Comparison of ENCODE assay signal across 1 cellular context in the genomic region with DNA sequence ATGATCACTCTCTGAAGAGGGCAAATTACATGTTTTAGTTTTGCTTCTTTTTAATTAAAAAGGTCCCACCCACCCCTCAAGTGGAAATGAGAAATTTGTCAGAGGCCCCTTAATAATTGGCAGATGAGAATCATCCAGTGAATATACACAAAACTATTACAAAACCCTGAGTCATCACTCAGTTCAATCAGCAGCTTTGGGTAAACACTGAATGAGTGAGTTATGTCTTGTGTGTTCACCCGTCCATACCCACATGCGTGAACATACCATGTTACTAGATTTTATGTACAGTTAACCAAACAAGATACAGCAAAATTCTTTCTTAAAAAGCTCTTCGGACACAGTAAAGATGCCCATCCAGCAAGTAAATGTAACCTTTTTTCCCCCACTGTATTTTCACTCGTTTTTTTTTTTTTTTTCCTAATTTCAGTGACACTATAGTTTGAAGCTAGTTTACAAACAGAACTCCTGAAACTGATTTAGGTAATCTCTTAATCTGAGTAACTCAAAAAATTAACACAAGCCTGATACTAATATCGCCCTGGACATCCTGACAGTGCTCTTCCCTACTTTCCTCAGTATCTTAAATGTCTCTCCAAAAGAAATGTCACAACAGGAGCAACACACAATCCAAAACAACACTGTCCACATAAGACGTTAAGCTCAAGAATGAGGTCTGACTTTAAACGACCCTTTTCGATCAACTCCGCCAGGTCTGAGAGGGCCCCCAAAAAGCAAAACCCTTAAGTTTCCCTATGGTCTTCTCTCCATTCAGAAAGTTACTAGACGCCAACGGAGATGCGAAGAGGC.
TF ChIP-seq lines count a peak whose summit lies in the region.

No MANE protein-coding gene starts in this region.

TF ChIP-seq in HEK293, 187 proteins besides CTCF, POLR2A, EP300 and RAD21 (continued from another document and continues in another):
- no peak; the same call in 1 of the 2 replicates for TF ChIP-seq TRIM28 (IDR thresholded peaks at IDR 0.05; ENCODE audit: borderline replicate concordance, low read length)
- TF ChIP-seq GLIS2 (tag by site-specific recombination; IDR thresholded peaks at IDR 0.05), result no peak
- TF ChIP-seq ZNF600 (tag by site-specific recombination; IDR thresholded peaks at IDR 0.05), result peak; percentile 52; the same call in 1 of the 2 replicates
- TF ChIP-seq, protein P1, sequence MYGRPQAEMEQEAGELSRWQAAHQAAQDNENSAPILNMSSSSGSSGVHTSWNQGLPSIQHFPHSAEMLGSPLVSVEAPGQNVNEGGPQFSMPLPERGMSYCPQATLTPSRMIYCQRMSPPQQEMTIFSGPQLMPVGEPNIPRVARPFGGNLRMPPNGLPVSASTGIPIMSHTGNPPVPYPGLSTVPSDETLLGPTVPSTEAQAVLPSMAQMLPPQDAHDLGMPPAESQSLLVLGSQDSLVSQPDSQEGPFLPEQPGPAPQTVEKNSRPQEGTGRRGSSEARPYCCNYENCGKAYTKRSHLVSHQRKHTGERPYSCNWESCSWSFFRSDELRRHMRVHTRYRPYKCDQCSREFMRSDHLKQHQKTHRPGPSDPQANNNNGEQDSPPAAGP (tag by site-specific recombination; IDR thresholded peaks at IDR 0.05), result no peak
- TF ChIP-seq ZNF266 (tag by site-specific recombination; IDR thresholded peaks at IDR 0.05; ENCODE audit: low read depth), result no peak
- TF ChIP-seq, protein P2, sequence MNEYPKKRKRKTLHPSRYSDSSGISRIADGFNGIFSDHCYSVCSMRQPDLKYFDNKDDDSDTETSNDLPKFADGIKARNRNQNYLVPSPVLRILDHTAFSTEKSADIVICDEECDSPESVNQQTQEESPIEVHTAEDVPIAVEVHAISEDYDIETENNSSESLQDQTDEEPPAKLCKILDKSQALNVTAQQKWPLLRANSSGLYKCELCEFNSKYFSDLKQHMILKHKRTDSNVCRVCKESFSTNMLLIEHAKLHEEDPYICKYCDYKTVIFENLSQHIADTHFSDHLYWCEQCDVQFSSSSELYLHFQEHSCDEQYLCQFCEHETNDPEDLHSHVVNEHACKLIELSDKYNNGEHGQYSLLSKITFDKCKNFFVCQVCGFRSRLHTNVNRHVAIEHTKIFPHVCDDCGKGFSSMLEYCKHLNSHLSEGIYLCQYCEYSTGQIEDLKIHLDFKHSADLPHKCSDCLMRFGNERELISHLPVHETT (tag by site-specific recombination; IDR thresholded peaks at IDR 0.05), result no peak
- TF ChIP-seq ZNF843 (tag by site-specific recombination; IDR thresholded peaks at IDR 0.05), result 0 out of 2 replicates have a peak, but pooled peaks have one; percentile 13
- TF ChIP-seq ZNF394 (tag by site-specific recombination; IDR thresholded peaks at IDR 0.05; ENCODE audit: borderline replicate concordance), result 0 out of 2 replicates have a peak, but pooled peaks have one; percentile 41
- no peak; the same call in 1 of the 2 replicates for TF ChIP-seq SP2 (tag by site-specific recombination; IDR thresholded peaks at IDR 0.05)
- TF ChIP-seq, protein P3, sequence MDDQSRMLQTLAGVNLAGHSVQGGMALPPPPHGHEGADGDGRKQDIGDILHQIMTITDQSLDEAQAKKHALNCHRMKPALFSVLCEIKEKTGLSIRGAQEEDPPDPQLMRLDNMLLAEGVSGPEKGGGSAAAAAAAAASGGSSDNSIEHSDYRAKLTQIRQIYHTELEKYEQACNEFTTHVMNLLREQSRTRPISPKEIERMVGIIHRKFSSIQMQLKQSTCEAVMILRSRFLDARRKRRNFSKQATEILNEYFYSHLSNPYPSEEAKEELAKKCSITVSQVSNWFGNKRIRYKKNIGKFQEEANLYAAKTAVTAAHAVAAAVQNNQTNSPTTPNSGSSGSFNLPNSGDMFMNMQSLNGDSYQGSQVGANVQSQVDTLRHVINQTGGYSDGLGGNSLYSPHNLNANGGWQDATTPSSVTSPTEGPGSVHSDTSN (CRISPR knock-in tag; IDR thresholded peaks at IDR 0.05), result no peak
- TF ChIP-seq, protein P4, sequence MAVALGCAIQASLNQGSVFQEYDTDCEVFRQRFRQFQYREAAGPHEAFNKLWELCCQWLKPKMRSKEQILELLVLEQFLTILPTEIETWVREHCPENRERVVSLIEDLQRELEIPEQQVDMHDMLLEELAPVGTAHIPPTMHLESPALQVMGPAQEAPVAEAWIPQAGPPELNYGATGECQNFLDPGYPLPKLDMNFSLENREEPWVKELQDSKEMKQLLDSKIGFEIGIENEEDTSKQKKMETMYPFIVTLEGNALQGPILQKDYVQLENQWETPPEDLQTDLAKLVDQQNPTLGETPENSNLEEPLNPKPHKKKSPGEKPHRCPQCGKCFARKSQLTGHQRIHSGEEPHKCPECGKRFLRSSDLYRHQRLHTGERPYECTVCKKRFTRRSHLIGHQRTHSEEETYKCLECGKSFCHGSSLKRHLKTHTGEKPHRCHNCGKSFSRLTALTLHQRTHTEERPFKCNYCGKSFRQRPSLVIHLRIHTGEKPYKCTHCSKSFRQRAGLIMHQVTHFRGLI (tag by site-specific recombination; IDR thresholded peaks at IDR 0.05), result no peak
- TF ChIP-seq ZEB2 (tag by site-specific recombination; IDR thresholded peaks at IDR 0.05), result 0 out of 2 replicates have a peak, but pooled peaks have one; percentile 24
- no peak for TF ChIP-seq ZNF777 (tag by site-specific recombination; IDR thresholded peaks at IDR 0.05; ENCODE audit: borderline replicate concordance)
- TF ChIP-seq ZNF155 (tag by site-specific recombination; IDR thresholded peaks at IDR 0.05), result no peak
- TF ChIP-seq ZNF184 (tag by site-specific recombination; IDR thresholded peaks at IDR 0.05), result 0 out of 2 replicates have a peak, but pooled peaks have one; percentile 41
- no peak for TF ChIP-seq SALL2 (tag by site-specific recombination; IDR thresholded peaks at IDR 0.05; ENCODE audit: borderline replicate concordance)
- TF ChIP-seq ZNF223 (tag by site-specific recombination; IDR thresholded peaks at IDR 0.05), result no peak
- TF ChIP-seq, protein P5, sequence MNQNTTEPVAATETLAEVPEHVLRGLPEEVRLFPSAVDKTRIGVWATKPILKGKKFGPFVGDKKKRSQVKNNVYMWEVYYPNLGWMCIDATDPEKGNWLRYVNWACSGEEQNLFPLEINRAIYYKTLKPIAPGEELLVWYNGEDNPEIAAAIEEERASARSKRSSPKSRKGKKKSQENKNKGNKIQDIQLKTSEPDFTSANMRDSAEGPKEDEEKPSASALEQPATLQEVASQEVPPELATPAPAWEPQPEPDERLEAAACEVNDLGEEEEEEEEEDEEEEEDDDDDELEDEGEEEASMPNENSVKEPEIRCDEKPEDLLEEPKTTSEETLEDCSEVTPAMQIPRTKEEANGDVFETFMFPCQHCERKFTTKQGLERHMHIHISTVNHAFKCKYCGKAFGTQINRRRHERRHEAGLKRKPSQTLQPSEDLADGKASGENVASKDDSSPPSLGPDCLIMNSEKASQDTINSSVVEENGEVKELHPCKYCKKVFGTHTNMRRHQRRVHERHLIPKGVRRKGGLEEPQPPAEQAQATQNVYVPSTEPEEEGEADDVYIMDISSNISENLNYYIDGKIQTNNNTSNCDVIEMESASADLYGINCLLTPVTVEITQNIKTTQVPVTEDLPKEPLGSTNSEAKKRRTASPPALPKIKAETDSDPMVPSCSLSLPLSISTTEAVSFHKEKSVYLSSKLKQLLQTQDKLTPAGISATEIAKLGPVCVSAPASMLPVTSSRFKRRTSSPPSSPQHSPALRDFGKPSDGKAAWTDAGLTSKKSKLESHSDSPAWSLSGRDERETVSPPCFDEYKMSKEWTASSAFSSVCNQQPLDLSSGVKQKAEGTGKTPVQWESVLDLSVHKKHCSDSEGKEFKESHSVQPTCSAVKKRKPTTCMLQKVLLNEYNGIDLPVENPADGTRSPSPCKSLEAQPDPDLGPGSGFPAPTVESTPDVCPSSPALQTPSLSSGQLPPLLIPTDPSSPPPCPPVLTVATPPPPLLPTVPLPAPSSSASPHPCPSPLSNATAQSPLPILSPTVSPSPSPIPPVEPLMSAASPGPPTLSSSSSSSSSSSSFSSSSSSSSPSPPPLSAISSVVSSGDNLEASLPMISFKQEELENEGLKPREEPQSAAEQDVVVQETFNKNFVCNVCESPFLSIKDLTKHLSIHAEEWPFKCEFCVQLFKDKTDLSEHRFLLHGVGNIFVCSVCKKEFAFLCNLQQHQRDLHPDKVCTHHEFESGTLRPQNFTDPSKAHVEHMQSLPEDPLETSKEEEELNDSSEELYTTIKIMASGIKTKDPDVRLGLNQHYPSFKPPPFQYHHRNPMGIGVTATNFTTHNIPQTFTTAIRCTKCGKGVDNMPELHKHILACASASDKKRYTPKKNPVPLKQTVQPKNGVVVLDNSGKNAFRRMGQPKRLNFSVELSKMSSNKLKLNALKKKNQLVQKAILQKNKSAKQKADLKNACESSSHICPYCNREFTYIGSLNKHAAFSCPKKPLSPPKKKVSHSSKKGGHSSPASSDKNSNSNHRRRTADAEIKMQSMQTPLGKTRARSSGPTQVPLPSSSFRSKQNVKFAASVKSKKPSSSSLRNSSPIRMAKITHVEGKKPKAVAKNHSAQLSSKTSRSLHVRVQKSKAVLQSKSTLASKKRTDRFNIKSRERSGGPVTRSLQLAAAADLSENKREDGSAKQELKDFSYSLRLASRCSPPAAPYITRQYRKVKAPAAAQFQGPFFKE (tag by site-specific recombination; IDR thresholded peaks at IDR 0.05; ENCODE audit: borderline replicate concordance), result no peak
- TF ChIP-seq, protein P6, sequence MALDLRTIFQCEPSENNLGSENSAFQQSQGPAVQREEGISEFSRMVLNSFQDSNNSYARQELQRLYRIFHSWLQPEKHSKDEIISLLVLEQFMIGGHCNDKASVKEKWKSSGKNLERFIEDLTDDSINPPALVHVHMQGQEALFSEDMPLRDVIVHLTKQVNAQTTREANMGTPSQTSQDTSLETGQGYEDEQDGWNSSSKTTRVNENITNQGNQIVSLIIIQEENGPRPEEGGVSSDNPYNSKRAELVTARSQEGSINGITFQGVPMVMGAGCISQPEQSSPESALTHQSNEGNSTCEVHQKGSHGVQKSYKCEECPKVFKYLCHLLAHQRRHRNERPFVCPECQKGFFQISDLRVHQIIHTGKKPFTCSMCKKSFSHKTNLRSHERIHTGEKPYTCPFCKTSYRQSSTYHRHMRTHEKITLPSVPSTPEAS (tag by site-specific recombination; IDR thresholded peaks at IDR 0.05), result no peak
- TF ChIP-seq ZNF610 (tag by site-specific recombination; IDR thresholded peaks at IDR 0.05; ENCODE audit: borderline replicate concordance), result no peak
- TF ChIP-seq KLF9 (tag by site-specific recombination; IDR thresholded peaks at IDR 0.05; ENCODE audit: low read depth), result no peak
- 0 out of 2 replicates have a peak, but pooled peaks have one; percentile 12 for TF ChIP-seq ZNF366 (tag by site-specific recombination; conservative IDR thresholded peaks at IDR 0.05)
- no peak for TF ChIP-seq ZNF473 (tag by site-specific recombination; IDR thresholded peaks at IDR 0.05)
- TF ChIP-seq, protein P7, sequence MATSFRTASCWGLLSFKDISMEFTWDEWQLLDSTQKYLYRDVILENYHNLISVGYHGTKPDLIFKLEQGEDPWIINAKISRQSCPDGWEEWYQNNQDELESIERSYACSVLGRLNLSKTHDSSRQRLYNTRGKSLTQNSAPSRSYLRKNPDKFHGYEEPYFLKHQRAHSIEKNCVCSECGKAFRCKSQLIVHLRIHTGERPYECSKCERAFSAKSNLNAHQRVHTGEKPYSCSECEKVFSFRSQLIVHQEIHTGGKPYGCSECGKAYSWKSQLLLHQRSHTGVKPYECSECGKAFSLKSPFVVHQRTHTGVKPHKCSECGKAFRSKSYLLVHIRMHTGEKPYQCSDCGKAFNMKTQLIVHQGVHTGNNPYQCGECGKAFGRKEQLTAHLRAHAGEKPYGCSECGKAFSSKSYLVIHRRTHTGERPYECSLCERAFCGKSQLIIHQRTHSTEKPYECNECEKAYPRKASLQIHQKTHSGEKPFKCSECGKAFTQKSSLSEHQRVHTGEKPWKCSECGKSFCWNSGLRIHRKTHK (tag by site-specific recombination; IDR thresholded peaks at IDR 0.05), result no peak
- TF ChIP-seq ZNF776 (tag by site-specific recombination; IDR thresholded peaks at IDR 0.05; ENCODE audit: borderline replicate concordance), result no peak
- TF ChIP-seq ZNF23 (tag by site-specific recombination; IDR thresholded peaks at IDR 0.05; ENCODE audit: borderline replicate concordance), result no peak
- TF ChIP-seq, protein P8, sequence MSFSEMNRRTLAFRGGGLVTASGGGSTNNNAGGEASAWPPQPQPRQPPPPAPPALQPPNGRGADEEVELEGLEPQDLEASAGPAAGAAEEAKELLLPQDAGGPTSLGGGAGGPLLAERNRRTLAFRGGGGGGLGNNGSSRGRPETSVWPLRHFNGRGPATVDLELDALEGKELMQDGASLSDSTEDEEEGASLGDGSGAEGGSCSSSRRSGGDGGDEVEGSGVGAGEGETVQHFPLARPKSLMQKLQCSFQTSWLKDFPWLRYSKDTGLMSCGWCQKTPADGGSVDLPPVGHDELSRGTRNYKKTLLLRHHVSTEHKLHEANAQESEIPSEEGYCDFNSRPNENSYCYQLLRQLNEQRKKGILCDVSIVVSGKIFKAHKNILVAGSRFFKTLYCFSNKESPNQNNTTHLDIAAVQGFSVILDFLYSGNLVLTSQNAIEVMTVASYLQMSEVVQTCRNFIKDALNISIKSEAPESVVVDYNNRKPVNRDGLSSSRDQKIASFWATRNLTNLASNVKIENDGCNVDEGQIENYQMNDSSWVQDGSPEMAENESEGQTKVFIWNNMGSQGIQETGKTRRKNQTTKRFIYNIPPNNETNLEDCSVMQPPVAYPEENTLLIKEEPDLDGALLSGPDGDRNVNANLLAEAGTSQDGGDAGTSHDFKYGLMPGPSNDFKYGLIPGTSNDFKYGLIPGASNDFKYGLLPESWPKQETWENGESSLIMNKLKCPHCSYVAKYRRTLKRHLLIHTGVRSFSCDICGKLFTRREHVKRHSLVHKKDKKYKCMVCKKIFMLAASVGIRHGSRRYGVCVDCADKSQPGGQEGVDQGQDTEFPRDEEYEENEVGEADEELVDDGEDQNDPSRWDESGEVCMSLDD (tag by site-specific recombination; IDR thresholded peaks at IDR 0.05), result no peak
- no peak for TF ChIP-seq RBAK (tag by site-specific recombination; IDR thresholded peaks at IDR 0.05)
- TF ChIP-seq ZNF354C (tag by site-specific recombination; IDR thresholded peaks at IDR 0.05; ENCODE audit: borderline replicate concordance, low read depth), result no peak
- TF ChIP-seq GLI4 (tag by site-specific recombination; IDR thresholded peaks at IDR 0.05), result no peak
- TF ChIP-seq, protein P9, sequence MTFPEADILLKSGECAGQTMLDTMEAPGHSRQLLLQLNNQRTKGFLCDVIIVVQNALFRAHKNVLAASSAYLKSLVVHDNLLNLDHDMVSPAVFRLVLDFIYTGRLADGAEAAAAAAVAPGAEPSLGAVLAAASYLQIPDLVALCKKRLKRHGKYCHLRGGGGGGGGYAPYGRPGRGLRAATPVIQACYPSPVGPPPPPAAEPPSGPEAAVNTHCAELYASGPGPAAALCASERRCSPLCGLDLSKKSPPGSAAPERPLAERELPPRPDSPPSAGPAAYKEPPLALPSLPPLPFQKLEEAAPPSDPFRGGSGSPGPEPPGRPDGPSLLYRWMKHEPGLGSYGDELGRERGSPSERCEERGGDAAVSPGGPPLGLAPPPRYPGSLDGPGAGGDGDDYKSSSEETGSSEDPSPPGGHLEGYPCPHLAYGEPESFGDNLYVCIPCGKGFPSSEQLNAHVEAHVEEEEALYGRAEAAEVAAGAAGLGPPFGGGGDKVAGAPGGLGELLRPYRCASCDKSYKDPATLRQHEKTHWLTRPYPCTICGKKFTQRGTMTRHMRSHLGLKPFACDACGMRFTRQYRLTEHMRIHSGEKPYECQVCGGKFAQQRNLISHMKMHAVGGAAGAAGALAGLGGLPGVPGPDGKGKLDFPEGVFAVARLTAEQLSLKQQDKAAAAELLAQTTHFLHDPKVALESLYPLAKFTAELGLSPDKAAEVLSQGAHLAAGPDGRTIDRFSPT (tag by site-specific recombination; IDR thresholded peaks at IDR 0.05), result peak; percentile 36; the same call in 1 of the 2 replicates
- TF ChIP-seq ZNF214 (tag by site-specific recombination; IDR thresholded peaks at IDR 0.05; ENCODE audit: borderline replicate concordance), result no peak
